18 cellular contexts compared by ENCODE assay signal in genomic region chr9:36590246-36590645, GRCh38. TPM values are rescaled to one million over a fixed set of nuclear protein-coding genes. Genes with fewer than 3 reads are reported as not detected.
A peak's percentile ranks its signal among the peaks of the same experiment; 100 is the strongest.
DNase-seq lines count a peak whose midpoint lies in the region; ATAC-seq, FAIRE-seq and TF ChIP-seq lines count a peak whose summit lies in the region.
"Had no signal": no experiment of that assay in that cellular context is flagged by ENCODE, and none has a peak within 500 bp of the region (broad histone marks: within the 10 kb centered on the region; RNA-seq: fewer than 3 reads in every experiment).

No MANE protein-coding gene starts in this region.

- BruUV-seq in Caco-2 (replicated peaks; lab: Mats Ljungman, UMichigan) (TSS peak; percentile 9), Panc1 (replicated peaks; lab: Mats Ljungman, UMichigan) (TSS peak; percentile 19), endothelial cell of umbilical vein (replicated peaks; lab: Mats Ljungman, UMichigan) (TSS peak; percentile 8)

- H3K27me3 ChIP-seq in Caco-2 (replicated peaks; ENCODE audit: control insufficient read depth, insufficient read depth, low read length) (no peaks in the 10 kb centered on the region), Panc1 (ENCODE audit: control insufficient read depth, insufficient read depth, low read length) (no peaks in the 10 kb centered on the region), endothelial cell of umbilical vein (ENCODE audit: control insufficient read depth in 2 of 2, insufficient read depth in 2 of 2, low read length in 2 of 2) (no peaks in the 10 kb centered on the region), right atrium auricular region (no peaks in the 10 kb centered on the region)
- H3K27me3 ChIP-seq: BLaER1 treated with 17β-estradiol and CSF1 and Interleukin-3, amounts not matched to agents 10 nM and 100 nM had no signal

- H3K27ac ChIP-seq in Panc1 (ENCODE audit: low read length) (no peak overlapping the region), endothelial cell of umbilical vein (ENCODE audit: insufficient read depth, low read depth, low read length) (no peak overlapping the region), right atrium auricular region (no peak overlapping the region)
- H3K27ac ChIP-seq: A549; BLaER1 treated with 17β-estradiol and CSF1 and Interleukin-3, amounts not matched to agents 10 nM and 100 nM; HL-60 had no signal

- CTCF ChIA-PET in Caco-2 (lab: Charles Lee) (no interaction called here), Panc1 (lab: Charles Lee) (no interaction called here), endothelial cell of umbilical vein (lab: Charles Lee) (interaction anchor here (1.4 kb wide), 1 partner anchor 43 kb away, joined by 3 read pairs; no protein-coding TSS in a partner anchor)

- no peaks in the 10 kb centered on the region for H4K20me1 ChIP-seq in endothelial cell of umbilical vein (replicated peaks; ENCODE audit: control insufficient read depth, extremely low read depth, insufficient read depth, low read length)

- H2AFZ ChIP-seq in endothelial cell of umbilical vein (ENCODE audit: low read depth, low read length): no peak overlapping the region

- H3K4me2 ChIP-seq in endothelial cell of umbilical vein (ENCODE audit: insufficient read depth, low read length): no peak overlapping the region
- H3K4me2 ChIP-seq: A549; BLaER1 treated with 17β-estradiol and CSF1 and Interleukin-3, amounts not matched to agents 10 nM and 100 nM had no signal

- H3K79me2 ChIP-seq in endothelial cell of umbilical vein (ENCODE audit: control insufficient read depth, insufficient read depth, low read length): peaks cover 38% of the 10 kb centered on the region

- intact Hi-C loops in Caco-2 (cut with micrococcal nuclease; ENCODE audit: unreplicated experiment): no loop called here
- intact Hi-C loops in Panc1 (cut with micrococcal nuclease; ENCODE audit: unreplicated experiment): no loop called here
- intact Hi-C loops in endothelial cell of umbilical vein (cut with micrococcal nuclease): no loop called here

- no peak overlapping the region for H3K4me3 Mint-ChIP-seq in Caco-2 (ENCODE audit: unreplicated experiment)
- H3K4me3 Mint-ChIP-seq: CD4-positive, alpha-beta T cell; HFFc6 had no signal

- H3K36me3 Mint-ChIP-seq in Caco-2 (ENCODE audit: insufficient read depth, unreplicated experiment): peaks cover 70% of the 10 kb centered on the region

- in situ Hi-C loops in Panc1 (cut with HindIII; ENCODE audit: low pct_unique_long_range_greater_than_20kb, low sequenced_read_pairs): no loop called here

- H3K9me3 Mint-ChIP-seq in Caco-2 (ENCODE audit: unreplicated experiment): no peaks in the 10 kb centered on the region
- H3K9me3 Mint-ChIP-seq: CD4-positive, alpha-beta T cell; HFFc6 had no signal

- TF ChIP-seq POLR2A in endothelial cell of umbilical vein (IDR thresholded peaks at IDR 0.05; ENCODE audit: low read depth, low read length): no peak

- DNase-seq in Caco-2 (no peak), Panc1 (ENCODE audit: low read depth, low spot score) (no peak), endothelial cell of umbilical vein (ENCODE audit: low read depth, low spot score) (no peak), NCI-H1436 (lab: John Stamatoyannopoulos, UW) (no peak), right atrium auricular region (ENCODE audit: low spot score) (no peak), NCI-H146 treated with DMSO at 0.1 percent for 48 hours (lab: John Stamatoyannopoulos, UW; ENCODE audit: unreplicated experiment) (no peak)
- DNase-seq: CD4-positive, alpha-beta T cell; DMS79; HFFc6; KBM-7 had no signal

- no peaks in the 10 kb centered on the region for H3K9me1 ChIP-seq in endothelial cell of umbilical vein (replicated peaks; ENCODE audit: control insufficient read depth, extremely low read depth, insufficient read depth, low read length)

- FAIRE-seq in endothelial cell of umbilical vein (lab: Jason Lieb, UNC): no peak
- FAIRE-seq: A549, GM12891, GM19239, H1 had no signal

- peaks cover 6% of the 10 kb centered on the region for H3K4me1 Mint-ChIP-seq in Caco-2 (ENCODE audit: low read depth, unreplicated experiment)

- ATAC-seq in Panc1: no peak
- no peak for ATAC-seq in HG02759 (IDR thresholded peaks at IDR 0.05; ENCODE audit: unreplicated experiment)
- ATAC-seq: A549 had no signal

- dilution Hi-C loops in endothelial cell of umbilical vein (cut with MboI; ENCODE audit: extremely low pct_ligation_motif_present, low sequenced_read_pairs): no loop called here

- H3K4me1 ChIP-seq in Caco-2 (0 out of 2 replicates have a peak, but pooled peaks cover 4% of the 10 kb centered on the region), Panc1 (ENCODE audit: control insufficient read depth, insufficient read depth, low read length) (no peaks in the 10 kb centered on the region), endothelial cell of umbilical vein (ENCODE audit: control insufficient read depth, extremely low read depth, insufficient read depth, low read length) (no peaks in the 10 kb centered on the region), right atrium auricular region (no peaks in the 10 kb centered on the region)
- H3K4me1 ChIP-seq: BLaER1 treated with 17β-estradiol and CSF1 and Interleukin-3, amounts not matched to agents 10 nM and 100 nM had no signal

- no peak overlapping the region for H3K9ac ChIP-seq in endothelial cell of umbilical vein (replicated peaks; ENCODE audit: extremely low read depth, insufficient read depth, low read length)
- H3K9ac ChIP-seq: BLaER1 treated with 17β-estradiol and CSF1 and Interleukin-3, amounts not matched to agents 10 nM and 100 nM had no signal

- H3K27ac Mint-ChIP-seq in Caco-2 (ENCODE audit: unreplicated experiment): no peak overlapping the region
- H3K27ac Mint-ChIP-seq: CD4-positive, alpha-beta T cell; HFFc6 had no signal

- H3K9me3 ChIP-seq in Caco-2 (no peaks in the 10 kb centered on the region), Panc1 (ENCODE audit: control insufficient read depth, insufficient read depth, low read depth, low read length) (no peaks in the 10 kb centered on the region), endothelial cell of umbilical vein (replicated peaks; ENCODE audit: control insufficient read depth, insufficient read depth, low read length) (no peaks in the 10 kb centered on the region), right atrium auricular region (no peaks in the 10 kb centered on the region)
- H3K9me3 ChIP-seq: A549; BLaER1 treated with 17β-estradiol and CSF1 and Interleukin-3, amounts not matched to agents 10 nM and 100 nM; HAP-1 had no signal

- POLR2A ChIA-PET in Caco-2 (lab: Charles Lee): no interaction called here
- POLR2A ChIA-PET in Panc1 (lab: Charles Lee): interaction anchor here (0.7 kb wide), 1 partner anchor 26 kb away, joined by 4 read pairs; no protein-coding TSS in a partner anchor
- POLR2A ChIA-PET in endothelial cell of umbilical vein (lab: Charles Lee): interaction anchor here (0.7 kb wide), 1 partner anchor 20 kb away, joined by 4 read pairs; no protein-coding TSS in a partner anchor

- H3K4me3 ChIP-seq in Caco-2 (ENCODE audit: low read depth, low read length) (no peak overlapping the region), Panc1 (ENCODE audit: low read depth in 2 of 2, low read length in 2 of 2) (no peak overlapping the region), endothelial cell of umbilical vein (replicated peaks in 1 of 3; ENCODE audit: insufficient read depth in 1 of 3, low read depth in 1 of 3, low read length in 3 of 3) (no peak overlapping the region), right atrium auricular region (no peak overlapping the region)
- H3K4me3 ChIP-seq: A549; BLaER1 treated with 17β-estradiol and CSF1 and Interleukin-3, amounts not matched to agents 10 nM and 100 nM; HAP-1 had no signal

- no peak for TF ChIP-seq CTCF in Caco-2 (IDR thresholded peaks at IDR 0.05; ENCODE audit: insufficient read depth in 1 of 2, low read depth in 1 of 2, low read length in 1 of 2, severe bottlenecking in 1 of 2, unreplicated experiment in 1 of 2)
- no peak for TF ChIP-seq CTCF in Panc1 (IDR thresholded peaks at IDR 0.05)
- TF ChIP-seq CTCF in endothelial cell of umbilical vein (IDR thresholded peaks at IDR 0.05; ENCODE audit: extremely low read depth in 1 of 2, insufficient read depth in 1 of 2, low read depth in 1 of 2, low read length in 2 of 2): no peak
- no peak for TF ChIP-seq CTCF in right atrium auricular region (IDR thresholded peaks at IDR 0.05)

- no peaks in the 10 kb centered on the region for H3K27me3 Mint-ChIP-seq in Caco-2 (ENCODE audit: insufficient read depth, unreplicated experiment)
- H3K27me3 Mint-ChIP-seq: CD4-positive, alpha-beta T cell had no signal

- H3K36me3 ChIP-seq in Caco-2 (ENCODE audit: control insufficient read depth, insufficient read depth, low read length): no peaks in the 10 kb centered on the region; the same call in 1 of the 2 replicates
- H3K36me3 ChIP-seq in Panc1 (ENCODE audit: control insufficient read depth, insufficient read depth, low read length): peaks cover 29% of the 10 kb centered on the region; the same call in 1 of the 2 replicates
- H3K36me3 ChIP-seq in endothelial cell of umbilical vein (ENCODE audit: control insufficient read depth in 2 of 2, extremely low read depth in 1 of 2, insufficient read depth in 2 of 2, low read length in 2 of 2): peaks cover 0 to 3% of the 10 kb centered on the region in 2 experiments
- no peaks in the 10 kb centered on the region for H3K36me3 ChIP-seq in right atrium auricular region

TF ChIP-seq in endothelial cell of umbilical vein, 7 proteins besides CTCF, POLR2A, EP300 and RAD21 (continues in another document):
- TF ChIP-seq JUN (IDR thresholded peaks at IDR 0.05; ENCODE audit: borderline replicate concordance, insufficient read depth, insufficient read length, low read depth) (no peak), POLR2AphosphoS5 (IDR thresholded peaks at IDR 0.05; ENCODE audit: insufficient read depth, low read depth, low read length) (no peak), MAX (IDR thresholded peaks at IDR 0.05; ENCODE audit: insufficient read depth, insufficient read length) (no peak), EZH2 (IDR thresholded peaks at IDR 0.05; ENCODE audit: borderline replicate concordance, low read depth, low read length, severe bottlenecking) (no peak), GATA2 (IDR thresholded peaks at IDR 0.05; ENCODE audit: insufficient read depth, insufficient read length, low read depth, low read length) (no peak)

RNA-seq across cellular contexts. Expression of gene MELK, which starts 17.6 kb away (rescaled TPM):
- total RNA-seq in Caco-2 (2022) (57.8 and 59.6 TPM in 2 replicates), Panc1 (2021; ENCODE audit: unreplicated experiment) (112 TPM), endothelial cell of umbilical vein (47.8 and 52.1 TPM in 2 replicates), right atrium auricular region (under 1 TPM; 0.24 to 0.59 TPM)
- polyA plus RNA-seq in Panc1 (2012; ENCODE audit: insufficient read length): 41.0 TPM
- 13.5 and 19.1 TPM in 2 replicates for polyA plus RNA-seq in endothelial cell of umbilical vein
- polyA plus RNA-seq in endothelial cell of umbilical vein (2011; cell fraction: cytosol; rRNA removed): 26.6 and 29.5 TPM in 2 replicates
- polyA plus RNA-seq in endothelial cell of umbilical vein (2011; cell fraction: nucleus; rRNA removed): 22.8 and 40.1 TPM in 2 replicates
- 19.5 and 40.9 TPM in 2 replicates for polyA plus RNA-seq in endothelial cell of umbilical vein (2012)
- 15.3 and 28.2 TPM in 2 replicates for polyA minus RNA-seq in endothelial cell of umbilical vein
- 43.0 TPM for polyA minus RNA-seq in endothelial cell of umbilical vein (2011; cell fraction: cytosol; rRNA and poly(A)+ RNA removed)
- 18.0 and 20.4 TPM in 2 replicates for polyA minus RNA-seq in endothelial cell of umbilical vein (2011; cell fraction: nucleus; rRNA and poly(A)+ RNA removed)

Comparison
In these comparisons a context has a peak if more than half of its experiments do, and no peak if none do; other contexts are left out.
1. RNA of gene MELK, which starts 17.6 kb away (total RNA-seq): 112 TPM in Panc1 (single experiment), 57.8 to 59.6 TPM in Caco-2 and 47.8 to 52.1 TPM in endothelial cell of umbilical vein; 0.24 to 0.59 TPM in right atrium auricular region; every median in the first group is over 10 times any median in the second.